19 cellular contexts compared by ENCODE assay signal in the genomic region with DNA sequence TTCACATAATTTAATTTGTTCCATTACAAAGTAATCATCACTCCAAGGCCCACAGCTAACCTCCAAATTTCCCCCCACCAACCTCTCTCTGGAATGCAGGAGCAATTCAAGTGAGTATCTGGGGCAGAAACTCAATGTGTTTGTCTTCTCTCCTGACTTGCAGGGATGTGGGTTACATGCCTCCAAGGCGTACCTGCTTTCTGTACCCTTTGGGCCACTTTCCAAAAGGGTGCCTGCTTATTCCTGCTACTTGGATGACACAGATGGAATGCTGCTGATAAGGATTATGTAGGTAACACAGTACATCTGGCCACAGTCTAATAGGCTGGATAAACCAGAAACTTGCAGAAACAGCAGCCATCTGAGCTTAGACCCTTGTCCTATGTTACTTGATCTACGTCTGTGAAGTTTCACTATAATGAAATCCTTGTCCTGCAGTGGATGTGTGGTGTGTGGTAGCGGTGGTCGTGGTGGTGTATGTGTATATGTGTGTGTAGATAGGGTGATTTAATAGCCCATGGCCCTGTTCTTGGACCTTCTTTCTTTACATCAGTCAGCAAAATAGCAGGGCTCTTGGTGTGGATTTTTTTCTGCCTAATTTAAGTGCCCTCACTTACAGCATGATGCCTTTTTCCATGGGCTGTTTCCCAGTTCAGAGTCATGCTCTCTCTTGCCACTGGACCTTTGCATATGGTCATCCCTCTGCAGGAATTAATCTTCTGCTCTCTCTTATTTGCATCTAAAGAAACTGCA.
A peak's percentile ranks its signal among the peaks of the same experiment; 100 is the strongest.
DNase-seq lines count a peak whose midpoint lies in the region; ATAC-seq, FAIRE-seq and TF ChIP-seq lines count a peak whose summit lies in the region.
"Had no signal": no experiment of that assay in that cellular context is flagged by ENCODE, and none has a peak within 500 bp of the region (broad histone marks: within the 10 kb centered on the region; RNA-seq: fewer than 3 reads in every experiment).

No MANE protein-coding gene starts in this region.

- FAIRE-seq in HepG2 (lab: Jason Lieb, UNC) (no peak), H1 (lab: Jason Lieb, UNC) (no peak)
- FAIRE-seq: A204.1, GM19239, HTR-8/SVneo had no signal

- H3K4me1 ChIP-seq in HepG2 (ENCODE audit: insufficient read depth, low read length) = no peaks in the 10 kb centered on the region
- H3K4me1 ChIP-seq in right lobe of liver = no peaks in the 10 kb centered on the region
- peaks cover 28% of the 10 kb centered on the region for H3K4me1 ChIP-seq in SJCRH30
- H3K4me1 ChIP-seq in H1 (replicated peaks in 1 of 4; ENCODE audit: control insufficient read depth in 3 of 4, insufficient read depth in 4 of 4, low read length in 3 of 4) = peaks cover 0 to 17% (median 13%) of the 10 kb centered on the region in 4 experiments; a peak in 6 of 7 replicates

- H3K14ac ChIP-seq in H1 (ENCODE audit: insufficient read length) = no peak overlapping the region

- H2AFZ ChIP-seq in HepG2 (ENCODE audit: low read length) (no peak overlapping the region), H1 (ENCODE audit: low read length) (peak overlapping the region; percentile 64)
- H2AFZ ChIP-seq: PC-9 had no signal

- no peaks in the 10 kb centered on the region for H3K79me1 ChIP-seq in H1 (ENCODE audit: low read depth, low read length)

- H2BK20ac ChIP-seq in H1 (ENCODE audit: low read length) = no peak overlapping the region

- no peak overlapping the region for H2BK5ac ChIP-seq in H1 (ENCODE audit: low read depth, low read length)

- no peak overlapping the region for H2AK5ac ChIP-seq in H1 (ENCODE audit: low read depth, low read length)

- peak overlapping the region; percentile 0 for H4K91ac ChIP-seq in H1 (replicated peaks; ENCODE audit: insufficient read length, low read length)

- BruUV-seq in HepG2 (replicated peaks; lab: Mats Ljungman, UMichigan) = no TSS peak

- intact Hi-C loops in HepG2 (cut with micrococcal nuclease; ENCODE audit: unreplicated experiment) = no loop called here
- intact Hi-C loops in right lobe of liver (cut with DNase I) = no loop called here

- peak overlapping the region; percentile 50 for H3K4ac ChIP-seq in H1 (replicated peaks; ENCODE audit: insufficient read length, low read depth, low read length)

- no peaks in the 10 kb centered on the region for H3K79me2 ChIP-seq in HepG2 (ENCODE audit: insufficient read depth, low read length)
- no peaks in the 10 kb centered on the region for H3K79me2 ChIP-seq in H1 (ENCODE audit: control insufficient read depth in 1 of 2, insufficient read depth in 2 of 2, low read length in 2 of 2)

- no peak overlapping the region; the same call in 1 of the 2 replicates for H2BK15ac ChIP-seq in H1 (ENCODE audit: low read length)

- no peak overlapping the region for H3K56ac ChIP-seq in H1 (replicated peaks; ENCODE audit: insufficient read length, low read depth, low read length)

- TF ChIP-seq EP300 in HepG2 (IDR thresholded peaks at IDR 0.05; ENCODE audit: low read depth in 2 of 2, low read length in 2 of 2) (no peak), HepG2 (CRISPR knock-in tag; IDR thresholded peaks at IDR 0.05; ENCODE audit: borderline replicate concordance) (no peak), H1 (IDR thresholded peaks at IDR 0.05; ENCODE audit: borderline replicate concordance in 1 of 2, low read depth in 2 of 2, low read length in 2 of 2) (no peak)

- H4K5ac ChIP-seq in H1 (ENCODE audit: insufficient read length, low read depth, low read length) = no peak overlapping the region

- H3K27me3 ChIP-seq in HepG2 (ENCODE audit: control insufficient read depth in 1 of 2, insufficient read depth in 2 of 2, low read length in 2 of 2) (peaks cover 2 to 6% of the 10 kb centered on the region in 2 experiments; a peak in 2 of 5 replicates), right lobe of liver (no peaks in the 10 kb centered on the region), SJCRH30 (no peaks in the 10 kb centered on the region), H1 (replicated peaks in 1 of 4; ENCODE audit: control insufficient read depth in 3 of 4, extremely low read depth in 1 of 4, insufficient read depth in 3 of 4, low read length in 3 of 4) (no peaks in the 10 kb centered on the region)

- no peak for TF ChIP-seq RAD21 in HepG2 (CRISPR knock-in tag; IDR thresholded peaks at IDR 0.05)
- no peak for TF ChIP-seq RAD21 in H1 (IDR thresholded peaks at IDR 0.05 in 1 of 2, conservative IDR thresholded peaks at IDR 0.05 in 1 of 2; ENCODE audit: low read depth in 2 of 2, low read length in 2 of 2)

- 0 out of 2 replicates have a peak overlapping the region, but pooled peaks have one; percentile 48 for H3K18ac ChIP-seq in H1 (ENCODE audit: extremely low read depth, low read length)

- H3K23ac ChIP-seq in H1 (ENCODE audit: insufficient read length) = no peak overlapping the region

- H3K9ac ChIP-seq in HepG2 (ENCODE audit: insufficient read depth, low read depth, low read length) (no peak overlapping the region), H1 (replicated peaks in 1 of 4; ENCODE audit: extremely low read depth in 1 of 4, low read depth in 3 of 4, low read length in 3 of 4) (no peak overlapping the region)

- in situ Hi-C loops in HepG2 (cut with HindIII; ENCODE audit: extremely low pct_ligation_motif_present, low pct_unique_long_range_greater_than_20kb) = no loop called here

- no peaks in the 10 kb centered on the region for H3K9me3 ChIP-seq in HepG2 (ENCODE audit: low read length)
- H3K9me3 ChIP-seq in right lobe of liver = no peaks in the 10 kb centered on the region
- H3K9me3 ChIP-seq in SJCRH30 (replicated peaks) = no peaks in the 10 kb centered on the region
- no peaks in the 10 kb centered on the region for H3K9me3 ChIP-seq in H1 (ENCODE audit: insufficient read depth in 2 of 2, low read depth in 1 of 2, low read length in 1 of 2)

- H3K4me2 ChIP-seq in HepG2 (ENCODE audit: low read depth, low read length) (no peak overlapping the region), H1 (ENCODE audit: insufficient read depth in 1 of 2, low read depth in 2 of 2, low read length in 2 of 2) (no peak overlapping the region)
- H3K4me2 ChIP-seq: PC-9 had no signal

- CTCF ChIA-PET in HepG2 (lab: Yijun Ruan, JAX; ENCODE audit: low intra/inter-chr PET ratio, low total read pairs) = no interaction called here
- CTCF ChIA-PET in H1 (lab: Charles Lee; ENCODE audit: partially characterized antibody) = interaction anchor here (0.9 to 4.6 kb wide), 7 partner anchors 11 to 75 kb away, joined by 3 to 17 read pairs (median 4); no protein-coding TSS in a partner anchor

- TF ChIP-seq POLR2A in HepG2 (IDR thresholded peaks at IDR 0.05; ENCODE audit: insufficient read depth in 1 of 2, low read depth in 2 of 2, low read length in 2 of 2) (no peak), right lobe of liver (IDR thresholded peaks at IDR 0.05) (no peak), H1 (IDR thresholded peaks at IDR 0.05; ENCODE audit: control extremely low read depth in 1 of 2, low read depth in 2 of 2, low read length in 2 of 2) (no peak)

- WGBS in HepG2 (ENCODE audit: low lambda C conversion rate) = 14% methylated on average over 4 of the region's 4 CpGs
- 43% methylated on average over 3 of the region's 4 CpGs for WGBS in right lobe of liver (ENCODE audit: insufficient coverage, low coverage, low lambda C conversion rate, missing lambda C conversion rate)
- WGBS in H1 (ENCODE audit: extremely low coverage in 1 of 2, insufficient coverage in 1 of 2, insufficient read length in 1 of 2, insufficient replicate concordance in 2 of 2, low coverage in 1 of 2, low lambda C conversion rate in 2 of 2, missing lambda C conversion rate in 1 of 2), 2 experiments = 81% methylated on average over 4 of the region's 4 CpGs; no CpG with 5 or more reads in 1 of the 2 experiments

- H2BK120ac ChIP-seq in H1 (replicated peaks; ENCODE audit: low read depth, low read length) = peak overlapping the region; percentile 3

- no peaks in the 10 kb centered on the region for H3K23me2 ChIP-seq in H1 (ENCODE audit: low read depth, low read length)

- H4K20me1 ChIP-seq in HepG2 (ENCODE audit: insufficient read depth, low read length) (no peaks in the 10 kb centered on the region), H1 (replicated peaks in 1 of 2; ENCODE audit: control insufficient read depth in 1 of 2, insufficient read depth in 2 of 2, low read length in 2 of 2) (no peaks in the 10 kb centered on the region)

- no peak overlapping the region for H4K8ac ChIP-seq in H1 (ENCODE audit: extremely low read depth, insufficient read depth, low read length)

- DNase-seq in HepG2 (ENCODE audit: low spot score) = no peak
- DNase-seq in right lobe of liver = no peak
- peak; percentile 60 to 74 for DNase-seq in SJCRH30
- DNase-seq in H1 (ENCODE audit: low read depth in 1 of 2, low spot score in 2 of 2) = no peak
- DNase-seq in T-helper 2 cell = no peak
- DNase-seq in medulla oblongata (ENCODE audit: extremely low spot score) = no peak
- DNase-seq in SHP77 (lab: John Stamatoyannopoulos, UW) = no peak
- DNase-seq: DMS153, H7, NCI-H1417 treated with DMSO at 0.1 percent for 48 hours, NCI-H2081 treated with DMSO at 0.1 percent for 48 hours, NCI-H2227 treated with DMSO at 0.1 percent for 48 hours, NCI-H526 treated with DMSO at 0.1 percent for 48 hours had no signal

- 0 out of 2 replicates have a peak overlapping the region, but pooled peaks have one; percentile 35 for H2BK12ac ChIP-seq in H1 (ENCODE audit: low read depth, low read length)

- H3K27ac ChIP-seq in HepG2 (ENCODE audit: extremely low read length, insufficient read depth, low read length) (no peak overlapping the region), right lobe of liver (no peak overlapping the region), SJCRH30 (peak overlapping the region; percentile 70), H1 (ENCODE audit: low read depth, low read length) (no peak overlapping the region)
- H3K27ac ChIP-seq: HL-60, PC-9 had no signal

- no peaks in the 10 kb centered on the region for H3K36me3 ChIP-seq in HepG2 (replicated peaks in 1 of 2; ENCODE audit: control insufficient read depth in 1 of 2, insufficient read depth in 2 of 2, low read length in 2 of 2)
- no peaks in the 10 kb centered on the region for H3K36me3 ChIP-seq in right lobe of liver
- no peaks in the 10 kb centered on the region for H3K36me3 ChIP-seq in SJCRH30
- H3K36me3 ChIP-seq in H1 (ENCODE audit: control insufficient read depth in 2 of 4, insufficient read depth in 4 of 4, low read length in 3 of 4) = no peaks in the 10 kb centered on the region

- H3K4me3 ChIP-seq in HepG2 (replicated peaks in 1 of 3; ENCODE audit: insufficient read depth in 1 of 3, low read depth in 2 of 3, low read length in 3 of 3) (no peak overlapping the region), right lobe of liver (no peak overlapping the region), SJCRH30 (no peak overlapping the region; the same call in 1 of the 2 replicates), H1 (ENCODE audit: extremely low read depth in 1 of 4, insufficient read depth in 2 of 4, low read depth in 3 of 4, low read length in 4 of 4) (no peak overlapping the region)
- H3K4me3 ChIP-seq: PC-9 had no signal

- TF ChIP-seq CTCF in HepG2 (CRISPR knock-in tag; IDR thresholded peaks at IDR 0.05) (no peak), right lobe of liver (IDR thresholded peaks at IDR 0.05) (no peak), H1 (IDR thresholded peaks at IDR 0.05; ENCODE audit: control extremely low read depth in 1 of 3, insufficient read depth in 1 of 3, low read depth in 1 of 3, low read length in 3 of 3) (no peak)

- POLR2A ChIA-PET in HepG2 (lab: Yijun Ruan, JAX) (no interaction called here), H1 (lab: Charles Lee; ENCODE audit: partially characterized antibody) (interaction anchor here (1.4 to 2.2 kb wide), 2 partner anchors 14 to 17 kb away, joined by 3 to 6 read pairs; no protein-coding TSS in a partner anchor)

- no peak for ATAC-seq in HepG2
- ATAC-seq in right lobe of liver = no peak
- ATAC-seq in GM18870 (IDR thresholded peaks at IDR 0.05; ENCODE audit: unreplicated experiment) = no peak

Comparison
In these comparisons a context has a peak if more than half of its experiments do, and no peak if none do; other contexts are left out.
1. DNase-seq: peak in SJCRH30 (2 of 2); none in HepG2 (single experiment), right lobe of liver (0 of 3), H1 (0 of 2), T-helper 2 cell (0 of 5), medulla oblongata (single experiment) and SHP77 (0 of 2).